1 cellular context compared by ENCODE assay signal in the genomic region with DNA sequence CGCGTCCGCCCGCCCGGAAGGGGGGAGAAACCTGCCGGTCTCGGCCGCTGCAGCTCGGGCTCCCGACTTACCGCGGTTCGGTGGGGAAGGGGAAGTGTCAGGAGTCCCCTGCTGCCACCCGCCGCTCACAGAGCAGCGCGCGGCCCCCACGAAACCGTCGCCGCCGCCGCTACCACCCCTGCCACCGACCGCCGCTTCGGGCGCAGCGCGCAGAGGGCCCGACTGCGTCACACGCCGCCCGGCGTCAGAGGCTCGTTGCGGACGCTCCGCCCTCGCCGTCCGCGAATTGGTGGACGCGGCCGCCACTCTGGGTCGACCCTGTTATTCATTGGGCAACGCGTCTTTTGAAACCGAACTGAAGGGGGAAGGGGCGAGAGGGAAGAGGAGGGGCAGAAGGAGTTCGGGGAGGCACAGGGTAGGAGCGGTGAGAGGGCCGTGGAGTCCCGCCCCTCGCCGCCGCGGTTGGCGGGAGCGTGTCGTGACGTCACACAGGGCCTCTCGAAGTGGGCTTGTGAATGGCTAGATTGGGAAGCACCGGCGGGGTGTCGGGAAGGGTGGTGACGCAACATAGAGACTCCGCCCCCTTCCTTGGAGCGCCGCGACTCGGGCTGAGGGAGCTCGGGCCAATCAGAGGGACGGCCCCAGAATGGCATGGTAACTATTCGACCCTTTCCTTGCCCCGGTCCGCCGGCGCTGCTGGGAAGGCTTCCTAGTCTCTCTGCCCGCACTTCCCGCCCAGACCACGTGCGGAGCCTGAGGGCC.
TF ChIP-seq lines count a peak whose summit lies in the region.

Gene NUP98 (minus strand): TSS at position 226 of the 762 bp plus-strand sequence. CDS start 15,437 bp downstream, outside the sequence.

TF ChIP-seq in K562, 482 proteins besides CTCF, POLR2A, EP300 and RAD21 (continued from another document and continues in another):
- peak; percentile 95 for TF ChIP-seq FUS (optimal IDR thresholded peaks at IDR 0.05; ENCODE audit: low read depth, low read length)
- TF ChIP-seq ZBTB43 (CRISPR knock-in tag; IDR thresholded peaks at IDR 0.05), result peak; percentile 80; the same call in 1 of the 2 replicates
- peak; percentile 89 for TF ChIP-seq POLR2B (IDR thresholded peaks at IDR 0.05; ENCODE audit: low read depth, partially characterized antibody)
- peak; percentile 89 to 91 for TF ChIP-seq NONO (IDR thresholded peaks at IDR 0.05; ENCODE audit: low read depth in 2 of 2, low read length in 1 of 2)
- TF ChIP-seq THAP12 (CRISPR knock-in tag; IDR thresholded peaks at IDR 0.05), result peak; percentile 92
- TF ChIP-seq CHD2 (IDR thresholded peaks at IDR 0.05; ENCODE audit: low read depth, low read length), result peak; percentile 85
- TF ChIP-seq TBL1XR1 (IDR thresholded peaks at IDR 0.05; ENCODE audit: low read length in 2 of 2), result peak in 1 of 2 experiments; percentile 19; a peak in 2 of 4 replicates
- TF ChIP-seq, protein P1, sequence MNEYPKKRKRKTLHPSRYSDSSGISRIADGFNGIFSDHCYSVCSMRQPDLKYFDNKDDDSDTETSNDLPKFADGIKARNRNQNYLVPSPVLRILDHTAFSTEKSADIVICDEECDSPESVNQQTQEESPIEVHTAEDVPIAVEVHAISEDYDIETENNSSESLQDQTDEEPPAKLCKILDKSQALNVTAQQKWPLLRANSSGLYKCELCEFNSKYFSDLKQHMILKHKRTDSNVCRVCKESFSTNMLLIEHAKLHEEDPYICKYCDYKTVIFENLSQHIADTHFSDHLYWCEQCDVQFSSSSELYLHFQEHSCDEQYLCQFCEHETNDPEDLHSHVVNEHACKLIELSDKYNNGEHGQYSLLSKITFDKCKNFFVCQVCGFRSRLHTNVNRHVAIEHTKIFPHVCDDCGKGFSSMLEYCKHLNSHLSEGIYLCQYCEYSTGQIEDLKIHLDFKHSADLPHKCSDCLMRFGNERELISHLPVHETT (CRISPR knock-in tag; conservative IDR thresholded peaks at IDR 0.05 in 1 of 2, IDR thresholded peaks at IDR 0.05 in 1 of 2), result peak in 1 of 2 experiments; percentile 54; a peak in 1 of 4 replicates
- no peak for TF ChIP-seq HSF4 (CRISPR knock-in tag; IDR thresholded peaks at IDR 0.05; ENCODE audit: borderline replicate concordance)
- TF ChIP-seq RB1 (IDR thresholded peaks at IDR 0.05; ENCODE audit: low read depth), result peak; percentile 88
- peak; percentile 91 for TF ChIP-seq ZBTB12 (CRISPR knock-in tag; IDR thresholded peaks at IDR 0.05)
- TF ChIP-seq E2F1 (CRISPR knock-in tag; IDR thresholded peaks at IDR 0.05), result 0 out of 2 replicates have a peak, but pooled peaks have one; percentile 13
- peak; percentile 64 for TF ChIP-seq SMAD1 (IDR thresholded peaks at IDR 0.05; ENCODE audit: low read depth, low read length, partially characterized antibody)
- TF ChIP-seq POLR3A (IDR thresholded peaks at IDR 0.05; ENCODE audit: borderline replicate concordance, extremely low read depth, insufficient read depth, insufficient read length), result no peak
- TF ChIP-seq FOSL1 (tag; conservative IDR thresholded peaks at IDR 0.05), result peak; percentile 34; the same call in 1 of the 2 replicates
- TF ChIP-seq JUN (IDR thresholded peaks at IDR 0.05; ENCODE audit: borderline replicate concordance, low read depth, low read length), result peak; percentile 77
- TF ChIP-seq JUN (CRISPR knock-in tag; IDR thresholded peaks at IDR 0.05; ENCODE audit: borderline replicate concordance), result peak; percentile 77; the same call in 1 of the 2 replicates
- no peak; the same call in 1 of the 2 replicates for TF ChIP-seq HLTF (IDR thresholded peaks at IDR 0.05)
- peak; percentile 76 to 82 for TF ChIP-seq NRF1 (conservative IDR thresholded peaks at IDR 0.05 in 1 of 2, IDR thresholded peaks at IDR 0.05 in 1 of 2)
- TF ChIP-seq MNT (conservative IDR thresholded peaks at IDR 0.05), result peak; percentile 83 to 88; a peak in 3 of 4 replicates
- peak; percentile 90 for TF ChIP-seq HDGF (IDR thresholded peaks at IDR 0.05)
- TF ChIP-seq IFI16 (CRISPR knock-in tag; IDR thresholded peaks at IDR 0.05), result no peak
- TF ChIP-seq HMGN3 (IDR thresholded peaks at IDR 0.05; ENCODE audit: borderline replicate concordance, extremely low read depth, insufficient read length, low read depth, low read length), result peak; percentile 87
- TF ChIP-seq FIP1L1 (IDR thresholded peaks at IDR 0.05; ENCODE audit: low read depth, low read length, poor library complexity, severe bottlenecking), result peak; percentile 24
- peak; percentile 99 for TF ChIP-seq KHSRP (IDR thresholded peaks at IDR 0.05)
- peak in 1 of 2 experiments; percentile 63; a peak in 1 of 4 replicates for TF ChIP-seq KDM4B (IDR thresholded peaks at IDR 0.05; ENCODE audit: borderline replicate concordance in 2 of 2, low read depth in 1 of 2)
- peak; percentile 93 for TF ChIP-seq NCOA1 (IDR thresholded peaks at IDR 0.05; ENCODE audit: low read depth)
- TF ChIP-seq HMG20B (CRISPR knock-in tag; IDR thresholded peaks at IDR 0.05), result no peak
- peak; percentile 95 for TF ChIP-seq MAX (CRISPR knock-in tag; IDR thresholded peaks at IDR 0.05)
- peak; percentile 86 for TF ChIP-seq LCOR (CRISPR knock-in tag; IDR thresholded peaks at IDR 0.05)
- peak; percentile 49 for TF ChIP-seq CCNT2 (IDR thresholded peaks at IDR 0.05; ENCODE audit: borderline replicate concordance, extremely low read depth, insufficient read length, low read depth, low read length)
- TF ChIP-seq ZNF395 (CRISPR knock-in tag; IDR thresholded peaks at IDR 0.05), result peak; percentile 46; the same call in 1 of the 2 replicates
- TF ChIP-seq NFYB (IDR thresholded peaks at IDR 0.05; ENCODE audit: extremely low read depth, insufficient read length), result peak; percentile 77
- peak; percentile 81; the same call in 1 of the 2 replicates for TF ChIP-seq HNRNPL (IDR thresholded peaks at IDR 0.05; ENCODE audit: low read depth, low read length)
- TF ChIP-seq HNRNPLL (IDR thresholded peaks at IDR 0.05; ENCODE audit: low read depth, low read length, poor library complexity, severe bottlenecking), result peak; percentile 86
- TF ChIP-seq, protein P2, sequence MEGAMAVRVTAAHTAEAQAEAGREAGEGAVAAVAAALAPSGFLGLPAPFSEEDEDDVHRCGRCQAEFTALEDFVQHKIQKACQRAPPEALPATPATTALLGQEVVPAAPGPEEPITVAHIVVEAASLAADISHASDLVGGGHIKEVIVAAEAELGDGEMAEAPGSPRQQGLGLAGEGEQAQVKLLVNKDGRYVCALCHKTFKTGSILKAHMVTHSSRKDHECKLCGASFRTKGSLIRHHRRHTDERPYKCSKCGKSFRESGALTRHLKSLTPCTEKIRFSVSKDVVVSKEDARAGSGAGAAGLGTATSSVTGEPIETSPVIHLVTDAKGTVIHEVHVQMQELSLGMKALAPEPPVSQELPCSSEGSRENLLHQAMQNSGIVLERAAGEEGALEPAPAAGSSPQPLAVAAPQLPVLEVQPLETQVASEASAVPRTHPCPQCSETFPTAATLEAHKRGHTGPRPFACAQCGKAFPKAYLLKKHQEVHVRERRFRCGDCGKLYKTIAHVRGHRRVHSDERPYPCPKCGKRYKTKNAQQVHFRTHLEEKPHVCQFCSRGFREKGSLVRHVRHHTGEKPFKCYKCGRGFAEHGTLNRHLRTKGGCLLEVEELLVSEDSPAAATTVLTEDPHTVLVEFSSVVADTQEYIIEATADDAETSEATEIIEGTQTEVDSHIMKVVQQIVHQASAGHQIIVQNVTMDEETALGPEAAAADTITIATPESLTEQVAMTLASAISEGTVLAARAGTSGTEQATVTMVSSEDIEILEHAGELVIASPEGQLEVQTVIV (CRISPR knock-in tag; IDR thresholded peaks at IDR 0.05; ENCODE audit: borderline replicate concordance), result no peak
- 0 out of 2 replicates have a peak, but pooled peaks have one; percentile 69 for TF ChIP-seq RBM14 (IDR thresholded peaks at IDR 0.05; ENCODE audit: borderline replicate concordance, insufficient read depth, low read depth, low read length)
- peak; percentile 94 for TF ChIP-seq E2F8 (IDR thresholded peaks at IDR 0.05; ENCODE audit: low read depth, partially characterized antibody)
